Comparison of ENCODE assay signal across 35 cellular contexts in the genomic region with DNA sequence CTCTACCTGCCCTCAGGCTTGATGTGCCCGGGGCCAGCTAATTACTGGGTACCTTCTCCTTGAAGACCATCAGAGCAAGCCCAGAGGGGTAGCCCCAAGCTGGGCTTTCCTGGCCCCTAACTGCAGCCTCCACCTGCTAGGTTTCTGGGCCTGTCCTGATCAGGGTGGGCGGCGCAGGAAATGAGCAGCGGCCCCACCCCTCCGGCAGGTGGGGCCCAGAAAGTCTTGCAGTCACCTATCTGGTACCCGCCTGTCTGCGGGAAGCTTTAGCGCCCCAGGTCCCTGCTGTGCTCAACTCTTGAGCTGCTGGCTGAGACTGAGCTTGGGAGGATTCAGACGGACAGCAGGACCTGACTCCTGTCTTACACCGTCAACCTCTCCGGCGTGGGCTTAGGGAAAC. TPM values are rescaled to one million over a fixed set of nuclear protein-coding genes. Genes with fewer than 3 reads are reported as not detected.
"Had no signal": no experiment of that assay in that cellular context is flagged by ENCODE, and none has a peak within 500 bp of the region (broad histone marks: within the 10 kb centered on the region; RNA-seq: fewer than 3 reads in every experiment).

No MANE protein-coding gene starts in this region.

- H3K4me1 ChIP-seq: adrenal gland, body of pancreas, esophagus muscularis mucosa, gastroesophageal sphincter, heart right ventricle had no signal

- H3K36me3 ChIP-seq: adrenal gland, esophagus muscularis mucosa, gastroesophageal sphincter, heart right ventricle had no signal

- H3K4me3 Mint-ChIP-seq: activated CD4-positive, alpha-beta memory T cell treated with anti-CD3 and anti-CD28 coated beads for 36 hours; activated CD4-positive, alpha-beta T cell treated with anti-CD3 and anti-CD28 coated beads for 36 hours; activated CD4-positive, alpha-beta T cell treated with anti-CD3 and anti-CD28 coated beads, Interleukin-2, amount 10 ng/mL, durations not matched to agents 24 days and 14 days; activated CD8-positive, alpha-beta memory T cell treated with anti-CD3 and anti-CD28 coated beads, Interleukin-2, amount 10 ng/mL, durations not matched to agents 7 days and 5 days; activated CD8-positive, alpha-beta T cell treated with anti-CD3 and anti-CD28 coated beads, Interleukin-2, amount 10 ng/mL, durations not matched to agents 7 days and 5 days; activated naive CD4-positive, alpha-beta T cell treated with anti-CD3 and anti-CD28 coated beads for 36 hours; activated naive CD4-positive, alpha-beta T cell treated with anti-CD3 and anti-CD28 coated beads, Interleukin-2, amount 50 U/mL, for 24 hours; activated naive CD8-positive, alpha-beta T cell treated with anti-CD3 and anti-CD28 coated beads for 36 hours; activated naive CD8-positive, alpha-beta T cell treated with anti-CD3 and anti-CD28 coated beads, Interleukin-2, amount 50 U/mL, for 24 hours; activated T-helper 1 cell treated with anti-CD3 and anti-CD28 coated beads, Interleukin-12 subunit alpha, Interleukin-12 subunit beta, Interleukin-2, Interleukin-4 antibody, amounts not matched to agents 30 ng/mL and 10 ng/mL and 1 ng/mL, durations not matched to agents 14 hours and 24 hours and 36 hours; effector memory CD8-positive, alpha-beta T cell had no signal

- H3K9me3 Mint-ChIP-seq: activated CD4-positive, alpha-beta memory T cell treated with anti-CD3 and anti-CD28 coated beads for 36 hours; activated naive CD4-positive, alpha-beta T cell treated with anti-CD3 and anti-CD28 coated beads for 36 hours; activated naive CD4-positive, alpha-beta T cell treated with anti-CD3 and anti-CD28 coated beads, Interleukin-2, amount 50 U/mL, for 24 hours; activated naive CD8-positive, alpha-beta T cell treated with anti-CD3 and anti-CD28 coated beads, Interleukin-2, amount 50 U/mL, for 24 hours; activated T-helper 1 cell treated with anti-CD3 and anti-CD28 coated beads, Interleukin-12 subunit alpha, Interleukin-12 subunit beta, Interleukin-2, Interleukin-4 antibody, amounts not matched to agents 30 ng/mL and 10 ng/mL and 1 ng/mL, durations not matched to agents 14 hours and 24 hours and 36 hours; activated T-helper 2 cell treated with anti-CD3 and anti-CD28 coated beads, Interferon-gamma antibody, Interleukin-2, Interleukin-4, amounts not matched to agents 10 μg/mL and 5 μg/mL and 100 μg/mL, durations not matched to agents 14 hours and 24 hours and 36 hours; effector memory CD8-positive, alpha-beta T cell had no signal

- H3K27ac Mint-ChIP-seq: activated CD4-positive, alpha-beta memory T cell treated with anti-CD3 and anti-CD28 coated beads for 36 hours; activated CD4-positive, alpha-beta T cell treated with anti-CD3 and anti-CD28 coated beads for 36 hours; activated CD4-positive, alpha-beta T cell treated with anti-CD3 and anti-CD28 coated beads, Interleukin-2, amount 10 ng/mL, durations not matched to agents 24 days and 14 days; activated CD8-positive, alpha-beta memory T cell treated with anti-CD3 and anti-CD28 coated beads, Interleukin-2, amount 10 ng/mL, durations not matched to agents 7 days and 5 days; activated CD8-positive, alpha-beta T cell treated with anti-CD3 and anti-CD28 coated beads, Interleukin-2, amount 10 ng/mL, durations not matched to agents 7 days and 5 days; activated naive CD4-positive, alpha-beta T cell treated with anti-CD3 and anti-CD28 coated beads for 36 hours; activated naive CD4-positive, alpha-beta T cell treated with anti-CD3 and anti-CD28 coated beads, Interleukin-2, amount 50 U/mL, for 24 hours; activated naive CD8-positive, alpha-beta T cell treated with anti-CD3 and anti-CD28 coated beads for 36 hours; activated naive CD8-positive, alpha-beta T cell treated with anti-CD3 and anti-CD28 coated beads, Interleukin-2, amount 50 U/mL, for 24 hours; activated T-helper 1 cell treated with anti-CD3 and anti-CD28 coated beads, Interleukin-12 subunit alpha, Interleukin-12 subunit beta, Interleukin-2, Interleukin-4 antibody, amounts not matched to agents 30 ng/mL and 10 ng/mL and 1 ng/mL, durations not matched to agents 14 hours and 24 hours and 36 hours; activated T-helper 2 cell treated with anti-CD3 and anti-CD28 coated beads, Interferon-gamma antibody, Interleukin-2, Interleukin-4, amounts not matched to agents 10 μg/mL and 5 μg/mL and 100 μg/mL, durations not matched to agents 14 hours and 24 hours and 36 hours; effector memory CD8-positive, alpha-beta T cell had no signal

- FAIRE-seq: colon had no signal

- H3K9me3 ChIP-seq: adrenal gland, body of pancreas, esophagus muscularis mucosa, gastroesophageal sphincter had no signal

- H3K4me1 Mint-ChIP-seq: activated CD4-positive, alpha-beta T cell treated with anti-CD3 and anti-CD28 coated beads for 36 hours; activated CD4-positive, alpha-beta T cell treated with anti-CD3 and anti-CD28 coated beads, Interleukin-2, amount 10 ng/mL, durations not matched to agents 24 days and 14 days; activated CD8-positive, alpha-beta memory T cell treated with anti-CD3 and anti-CD28 coated beads, Interleukin-2, amount 10 ng/mL, durations not matched to agents 7 days and 5 days; activated naive CD4-positive, alpha-beta T cell treated with anti-CD3 and anti-CD28 coated beads, Interleukin-2, amount 50 U/mL, for 24 hours; activated naive CD8-positive, alpha-beta T cell treated with anti-CD3 and anti-CD28 coated beads for 36 hours; activated naive CD8-positive, alpha-beta T cell treated with anti-CD3 and anti-CD28 coated beads, Interleukin-2, amount 50 U/mL, for 24 hours had no signal

- H3K36me3 Mint-ChIP-seq: activated CD4-positive, alpha-beta memory T cell treated with anti-CD3 and anti-CD28 coated beads for 36 hours; activated CD8-positive, alpha-beta memory T cell treated with anti-CD3 and anti-CD28 coated beads, Interleukin-2, amount 10 ng/mL, durations not matched to agents 7 days and 5 days; activated naive CD4-positive, alpha-beta T cell treated with anti-CD3 and anti-CD28 coated beads, Interleukin-2, amount 50 U/mL, for 24 hours; activated naive CD8-positive, alpha-beta T cell treated with anti-CD3 and anti-CD28 coated beads for 36 hours had no signal

- H3K27me3 ChIP-seq: body of pancreas had no signal

- H3K4me3 ChIP-seq: adrenal gland, body of pancreas, esophagus muscularis mucosa, gastroesophageal sphincter, heart right ventricle had no signal

- ATAC-seq: activated CD4-positive, alpha-beta T cell treated with anti-CD3 and anti-CD28 coated beads for 36 hours; activated CD8-positive, alpha-beta memory T cell treated with anti-CD3 and anti-CD28 coated beads, Interleukin-2, amount 10 ng/mL, durations not matched to agents 7 days and 5 days; activated CD8-positive, alpha-beta T cell treated with anti-CD3 and anti-CD28 coated beads, Interleukin-2, amount 10 ng/mL, durations not matched to agents 7 days and 5 days; activated naive CD8-positive, alpha-beta T cell treated with anti-CD3 and anti-CD28 coated beads, Interleukin-2, amount 50 U/mL, for 24 hours; body of pancreas; effector memory CD8-positive, alpha-beta T cell; gastroesophageal sphincter had no signal

- DNase-seq: activated CD4-positive, alpha-beta memory T cell treated with anti-CD3 and anti-CD28 coated beads for 36 hours; activated CD4-positive, alpha-beta T cell treated with anti-CD3 and anti-CD28 coated beads for 36 hours; activated CD4-positive, alpha-beta T cell treated with anti-CD3 and anti-CD28 coated beads, Interleukin-2, amount 10 ng/mL, durations not matched to agents 24 days and 14 days; activated CD4-positive, CD25-positive, alpha-beta regulatory T cell; activated CD4-positive, CD25-positive, alpha-beta regulatory T cell treated with anti-CD3 and anti-CD28 coated beads, Interleukin-2, amount 50 U/mL, for 72 hours; activated CD8-positive, alpha-beta memory T cell treated with anti-CD3 and anti-CD28 coated beads, Interleukin-2, amount 10 ng/mL, durations not matched to agents 7 days and 5 days; activated CD8-positive, alpha-beta memory T cell treated with anti-CD3 and anti-CD28 coated beads, Interleukin-2, amount 50 U/mL, for 4 hours; activated CD8-positive, alpha-beta T cell treated with anti-CD3 and anti-CD28 coated beads, Interleukin-2, amount 10 ng/mL, durations not matched to agents 7 days and 5 days; activated effector memory CD4-positive, alpha-beta T cell treated with anti-CD3 and anti-CD28 coated beads, Interleukin-2, amount 50 U/mL, for 16 hours; activated naive CD4-positive, alpha-beta T cell treated with anti-CD3 and anti-CD28 coated beads for 36 hours; activated naive CD8-positive, alpha-beta T cell treated with anti-CD3 and anti-CD28 coated beads for 36 hours; activated naive CD8-positive, alpha-beta T cell treated with anti-CD3 and anti-CD28 coated beads, Interleukin-2, amount 50 U/mL, for 24 hours; activated T-cell treated with anti-CD3 and anti-CD28 coated beads, Interleukin-2, amount 50 U/mL, for 1 hour; activated T-cell treated with anti-CD3 and anti-CD28 coated beads, Interleukin-2, amount 50 U/mL, for 48 hours; adrenal gland; amygdala; aorta; body of pancreas; caudate nucleus; cortex of kidney; dermis blood vessel endothelial cell; effector CD4-positive, alpha-beta T cell; effector memory CD8-positive, alpha-beta T cell; erythroblast; foreskin melanocyte; heart right ventricle; T-helper 2 cell had no signal

- H3K27ac ChIP-seq: adrenal gland, body of pancreas, esophagus muscularis mucosa, gastroesophageal sphincter, heart right ventricle had no signal

RNA-seq across cellular contexts. Expression of a gene that starts 37.1 kb away (rescaled TPM):
- total RNA-seq: activated CD4-positive, alpha-beta memory T cell treated with anti-CD3 and anti-CD28 coated beads for 36 hours; activated CD4-positive, alpha-beta T cell treated with anti-CD3 and anti-CD28 coated beads for 36 hours; activated CD4-positive, alpha-beta T cell treated with anti-CD3 and anti-CD28 coated beads, Interleukin-2, amount 10 ng/mL, durations not matched to agents 24 days and 14 days; activated CD8-positive, alpha-beta memory T cell treated with anti-CD3 and anti-CD28 coated beads for 36 hours; activated CD8-positive, alpha-beta memory T cell treated with anti-CD3 and anti-CD28 coated beads, Interleukin-2, amount 10 ng/mL, durations not matched to agents 7 days and 5 days; activated CD8-positive, alpha-beta T cell treated with anti-CD3 and anti-CD28 coated beads, Interleukin-2, amount 10 ng/mL, durations not matched to agents 7 days and 5 days; activated naive CD4-positive, alpha-beta T cell treated with anti-CD3 and anti-CD28 coated beads for 36 hours; activated naive CD8-positive, alpha-beta T cell treated with anti-CD3 and anti-CD28 coated beads for 36 hours; activated T-helper 1 cell treated with anti-CD3 and anti-CD28 coated beads, Interleukin-12 subunit alpha, Interleukin-12 subunit beta, Interleukin-2, Interleukin-4 antibody, amounts not matched to agents 30 ng/mL and 10 ng/mL and 1 ng/mL, durations not matched to agents 14 hours and 24 hours and 36 hours; activated T-helper 2 cell treated with anti-CD3 and anti-CD28 coated beads, Interferon-gamma antibody, Interleukin-2, Interleukin-4, amounts not matched to agents 10 μg/mL and 5 μg/mL and 100 μg/mL, durations not matched to agents 14 hours and 24 hours and 36 hours; body of pancreas; dermis blood vessel endothelial cell; esophagus muscularis mucosa; gastroesophageal sphincter; glomerular endothelial cell had no signal
